In genomic region chrX:45229348-45229747, GRCh38 we compare ENCODE assay signal across 40 cellular contexts. TPM values are rescaled to one million over a fixed set of nuclear protein-coding genes. Genes with fewer than 3 reads are reported as not detected.
"Had no signal": no experiment of that assay in that cellular context is flagged by ENCODE, and none has a peak within 500 bp of the region (broad histone marks: within the 10 kb centered on the region; RNA-seq: fewer than 3 reads in every experiment).

No MANE protein-coding gene starts in this region.

- H3K36me3 Mint-ChIP-seq: activated naive CD4-positive, alpha-beta T cell treated with anti-CD3 and anti-CD28 coated beads, Interleukin-2, amount 10 ng/mL, durations not matched to agents 7 days and 5 days; activated naive CD8-positive, alpha-beta T cell; activated naive CD8-positive, alpha-beta T cell treated with anti-CD3 and anti-CD28 coated beads for 36 hours; brain had no signal

- H3K27me3 Mint-ChIP-seq: activated naive CD4-positive, alpha-beta T cell treated with anti-CD3 and anti-CD28 coated beads, Interleukin-2, amount 10 ng/mL, durations not matched to agents 7 days and 5 days; activated naive CD4-positive, alpha-beta T cell treated with anti-CD3 and anti-CD28 coated beads, Interleukin-2, amount 50 U/mL, for 24 hours; activated naive CD8-positive, alpha-beta T cell; activated naive CD8-positive, alpha-beta T cell treated with anti-CD3 and anti-CD28 coated beads for 36 hours; activated naive CD8-positive, alpha-beta T cell treated with anti-CD3 and anti-CD28 coated beads, Interleukin-2, amount 50 U/mL, for 24 hours; activated T-helper 17 cell treated with anti-CD3 and anti-CD28 coated beads, Interleukin-2, amount 50 U/mL, for 72 hours; brain; central memory CD8-positive, alpha-beta T cell had no signal

- H3K27ac Mint-ChIP-seq: activated naive CD4-positive, alpha-beta T cell treated with anti-CD3 and anti-CD28 coated beads for 36 hours; activated naive CD4-positive, alpha-beta T cell treated with anti-CD3 and anti-CD28 coated beads, Interleukin-2, amount 10 ng/mL, durations not matched to agents 7 days and 5 days; activated naive CD4-positive, alpha-beta T cell treated with anti-CD3 and anti-CD28 coated beads, Interleukin-2, amount 50 U/mL, for 24 hours; activated naive CD4-positive, alpha-beta T cell treated with anti-CD3 and anti-CD28 coated beads, Interleukin-2, amount 50 U/mL, for 72 hours; activated naive CD8-positive, alpha-beta T cell; activated naive CD8-positive, alpha-beta T cell treated with anti-CD3 and anti-CD28 coated beads for 36 hours; activated naive CD8-positive, alpha-beta T cell treated with anti-CD3 and anti-CD28 coated beads, Interleukin-2, amount 10 ng/mL, durations not matched to agents 7 days and 5 days; activated naive CD8-positive, alpha-beta T cell treated with anti-CD3 and anti-CD28 coated beads, Interleukin-2, amount 50 U/mL, for 24 hours; activated T-cell treated with anti-CD3 and anti-CD28 coated beads, Interleukin-2, amount 50 U/mL, for 24 hours; activated T-cell treated with anti-CD3 and anti-CD28 coated beads, Interleukin-2, amount 50 U/mL, for 72 hours; activated T-helper 1 cell treated with anti-CD3 and anti-CD28 coated beads, Interleukin-12 subunit alpha, Interleukin-12 subunit beta, Interleukin-2, Interleukin-4 antibody, amounts not matched to agents 30 ng/mL and 10 ng/mL and 1 ng/mL, durations not matched to agents 14 hours and 24 hours and 36 hours; activated T-helper 17 cell treated with anti-CD3 and anti-CD28 coated beads, Interleukin-2, amount 50 U/mL, for 72 hours; activated T-helper 2 cell treated with anti-CD3 and anti-CD28 coated beads, Interferon-gamma antibody, Interleukin-2, Interleukin-4, amounts not matched to agents 10 μg/mL and 5 μg/mL and 100 μg/mL, durations not matched to agents 14 hours and 24 hours and 36 hours; brain had no signal

- H3K4me3 ChIP-seq: adrenal gland, ascending aorta, body of pancreas, breast epithelium, cardiac muscle cell had no signal

- H3K4me1 ChIP-seq: adrenal gland, ascending aorta, body of pancreas, breast epithelium had no signal

- H3K27ac ChIP-seq: adrenal gland, ascending aorta, body of pancreas, brain microvascular endothelial cell, breast epithelium, cardiac muscle cell had no signal

- ATAC-seq: activated naive CD4-positive, alpha-beta T cell treated with anti-CD3 and anti-CD28 coated beads, Interleukin-2, amount 50 U/mL, for 72 hours; activated naive CD8-positive, alpha-beta T cell treated with anti-CD3 and anti-CD28 coated beads, Interleukin-2, amount 50 U/mL, for 24 hours; activated T-cell treated with anti-CD3 and anti-CD28 coated beads, Interleukin-2, amount 50 U/mL, for 4 hours; activated T-cell treated with anti-CD3 and anti-CD28 coated beads, Interleukin-2, amount 50 U/mL, for 72 hours; activated T-helper 17 cell treated with anti-CD3 and anti-CD28 coated beads, Interleukin-2, amount 50 U/mL, for 72 hours; body of pancreas had no signal

- H3K9me3 ChIP-seq: adrenal gland, ascending aorta, body of pancreas, breast epithelium had no signal

- FAIRE-seq: astrocyte, bronchial epithelial cell had no signal

- H3K4me3 Mint-ChIP-seq: activated naive CD4-positive, alpha-beta T cell treated with anti-CD3 and anti-CD28 coated beads for 36 hours; activated naive CD4-positive, alpha-beta T cell treated with anti-CD3 and anti-CD28 coated beads, Interleukin-2, amount 10 ng/mL, durations not matched to agents 7 days and 5 days; activated naive CD4-positive, alpha-beta T cell treated with anti-CD3 and anti-CD28 coated beads, Interleukin-2, amount 50 U/mL, for 24 hours; activated naive CD8-positive, alpha-beta T cell; activated naive CD8-positive, alpha-beta T cell treated with anti-CD3 and anti-CD28 coated beads for 36 hours; activated naive CD8-positive, alpha-beta T cell treated with anti-CD3 and anti-CD28 coated beads, Interleukin-2, amount 10 ng/mL, durations not matched to agents 7 days and 5 days; activated naive CD8-positive, alpha-beta T cell treated with anti-CD3 and anti-CD28 coated beads, Interleukin-2, amount 50 U/mL, for 24 hours; activated T-cell treated with anti-CD3 and anti-CD28 coated beads, Interleukin-2, amount 50 U/mL, for 24 hours; activated T-cell treated with anti-CD3 and anti-CD28 coated beads, Interleukin-2, amount 50 U/mL, for 4 hours; activated T-cell treated with anti-CD3 and anti-CD28 coated beads, Interleukin-2, amount 50 U/mL, for 72 hours; activated T-helper 1 cell treated with anti-CD3 and anti-CD28 coated beads, Interleukin-12 subunit alpha, Interleukin-12 subunit beta, Interleukin-2, Interleukin-4 antibody, amounts not matched to agents 30 ng/mL and 10 ng/mL and 1 ng/mL, durations not matched to agents 14 hours and 24 hours and 36 hours; activated T-helper 17 cell treated with anti-CD3 and anti-CD28 coated beads, Interleukin-2, amount 50 U/mL, for 72 hours; brain; central memory CD8-positive, alpha-beta T cell had no signal

- DNase-seq: activated effector memory CD4-positive, alpha-beta T cell treated with anti-CD3 and anti-CD28 coated beads, Interleukin-2, amount 50 U/mL, for 16 hours; activated effector memory CD4-positive, alpha-beta T cell treated with Interleukin-2 at 50 U/mL for 16 hours; activated gamma-delta T cell; activated gamma-delta T cell treated with Interleukin-2 at 50 U/mL for 16 hours; activated naive CD4-positive, alpha-beta T cell; activated naive CD4-positive, alpha-beta T cell treated with anti-CD3 and anti-CD28 coated beads for 36 hours; activated naive CD4-positive, alpha-beta T cell treated with anti-CD3 and anti-CD28 coated beads, Interleukin-2, amount 10 ng/mL, durations not matched to agents 7 days and 5 days; activated naive CD4-positive, alpha-beta T cell treated with anti-CD3 and anti-CD28 coated beads, Interleukin-2, amount 50 U/mL, for 16 hours; activated naive CD4-positive, alpha-beta T cell treated with Interleukin-2 at 50 U/mL for 16 hours; activated naive CD8-positive, alpha-beta T cell treated with anti-CD3 and anti-CD28 coated beads for 36 hours; activated naive CD8-positive, alpha-beta T cell treated with anti-CD3 and anti-CD28 coated beads, Interleukin-2, amount 10 ng/mL, durations not matched to agents 7 days and 5 days; activated naive CD8-positive, alpha-beta T cell treated with anti-CD3 and anti-CD28 coated beads, Interleukin-2, amount 50 U/mL, for 24 hours; activated T-cell treated with anti-CD3 and anti-CD28 coated beads, Interleukin-2, amount 50 U/mL, for 1 hour; activated T-cell treated with anti-CD3 and anti-CD28 coated beads, Interleukin-2, amount 50 U/mL, for 24 hours; activated T-cell treated with anti-CD3 and anti-CD28 coated beads, Interleukin-2, amount 50 U/mL, for 4 hours; activated T-cell treated with anti-CD3 and anti-CD28 coated beads, Interleukin-2, amount 50 U/mL, for 48 hours; activated T-cell treated with anti-CD3 and anti-CD28 coated beads, Interleukin-2, amount 50 U/mL, for 72 hours; adrenal gland; amniotic stem cell; amygdala; anterior cingulate cortex; aorta; body of pancreas; brain microvascular endothelial cell; caudate nucleus; central memory CD4-positive, alpha-beta T cell; cerebellar nuclear complex had no signal

- H3K9me3 Mint-ChIP-seq: activated naive CD4-positive, alpha-beta T cell treated with anti-CD3 and anti-CD28 coated beads, Interleukin-2, amount 50 U/mL, for 24 hours; activated naive CD8-positive, alpha-beta T cell treated with anti-CD3 and anti-CD28 coated beads, Interleukin-2, amount 50 U/mL, for 24 hours; activated T-cell treated with anti-CD3 and anti-CD28 coated beads, Interleukin-2, amount 50 U/mL, for 4 hours; activated T-helper 17 cell treated with anti-CD3 and anti-CD28 coated beads, Interleukin-2, amount 50 U/mL, for 72 hours; central memory CD8-positive, alpha-beta T cell had no signal

- H3K27me3 ChIP-seq: ascending aorta, body of pancreas, brain microvascular endothelial cell, cardiac muscle cell had no signal

- H3K36me3 ChIP-seq: adrenal gland, ascending aorta, brain microvascular endothelial cell, breast epithelium, cardiac muscle cell had no signal

- H3K4me1 Mint-ChIP-seq: brain had no signal

RNA-seq across cellular contexts. Expression of gene DIPK2B, which starts 28.7 kb away (rescaled TPM):
- total RNA-seq: activated naive CD4-positive, alpha-beta T cell treated with anti-CD3 and anti-CD28 coated beads for 36 hours; activated naive CD8-positive, alpha-beta T cell treated with anti-CD3 and anti-CD28 coated beads for 36 hours; activated naive CD8-positive, alpha-beta T cell treated with anti-CD3 and anti-CD28 coated beads, Interleukin-2, amount 10 ng/mL, durations not matched to agents 7 days and 5 days; activated T-helper 1 cell treated with anti-CD3 and anti-CD28 coated beads, Interleukin-12 subunit alpha, Interleukin-12 subunit beta, Interleukin-2, Interleukin-4 antibody, amounts not matched to agents 30 ng/mL and 10 ng/mL and 1 ng/mL, durations not matched to agents 14 hours and 24 hours and 36 hours; activated T-helper 2 cell treated with anti-CD3 and anti-CD28 coated beads, Interferon-gamma antibody, Interleukin-2, Interleukin-4, amounts not matched to agents 10 μg/mL and 5 μg/mL and 100 μg/mL, durations not matched to agents 14 hours and 24 hours and 36 hours; astrocyte; bronchial epithelial cell had no signal
- polyA plus RNA-seq: cardiac muscle cell had no signal
